In genomic region chr2:220185766-220186165, GRCh38 we compare ENCODE assay signal across 24 cellular contexts.
"Had no signal": no experiment of that assay in that cellular context is flagged by ENCODE, and none has a peak within 500 bp of the region (broad histone marks: within the 10 kb centered on the region; RNA-seq: fewer than 3 reads in every experiment).

No MANE protein-coding gene starts in this region.

- H3K4me1 Mint-ChIP-seq: activated naive CD4-positive, alpha-beta T cell treated with anti-CD3 and anti-CD28 coated beads, Interleukin-2, amount 50 U/mL, for 24 hours; brain had no signal

- H3K27ac Mint-ChIP-seq: activated CD8-positive, alpha-beta T cell treated with anti-CD3 and anti-CD28 coated beads, Interleukin-2, amount 10 ng/mL, durations not matched to agents 7 days and 5 days; activated naive CD4-positive, alpha-beta T cell treated with anti-CD3 and anti-CD28 coated beads, Interleukin-2, amount 50 U/mL, for 24 hours; activated T-helper 1 cell treated with anti-CD3 and anti-CD28 coated beads, Interleukin-12 subunit alpha, Interleukin-12 subunit beta, Interleukin-2, Interleukin-4 antibody, amounts not matched to agents 30 ng/mL and 10 ng/mL and 1 ng/mL, durations not matched to agents 14 hours and 24 hours and 36 hours; brain; natural killer cell treated with Interleukin-12 subunit alpha and Interleukin-12 subunit beta and Interleukin-15 and Interleukin-18, amount 100 ng/mL, for 72 hours had no signal

- FAIRE-seq: endothelial cell of umbilical vein, frontal cortex, islet of Langerhans had no signal

- H3K4me3 ChIP-seq: esophagus muscularis mucosa, prostate gland, right atrium auricular region, upper lobe of right lung had no signal

- H3K27me3 Mint-ChIP-seq: brain; natural killer cell treated with Interleukin-12 subunit alpha and Interleukin-12 subunit beta and Interleukin-15 and Interleukin-18, amount 100 ng/mL, for 72 hours had no signal

- DNase-seq: activated CD4-positive, alpha-beta T cell treated with anti-CD3 and anti-CD28 coated beads for 1 hour; activated CD4-positive, alpha-beta T cell treated with anti-CD3 and anti-CD28 coated beads, Interleukin-2, amount 50 U/mL, for 1 hour; activated CD8-positive, alpha-beta T cell treated with anti-CD3 and anti-CD28 coated beads, Interleukin-2, amount 10 ng/mL, durations not matched to agents 7 days and 5 days; activated gamma-delta T cell; aorta; dermis blood vessel endothelial cell; effector CD8-positive, alpha-beta T cell; head of caudate nucleus; hypothalamus; left cardiac atrium; stimulated activated CD4-positive, alpha-beta T cell treated with anti-CD3 and anti-CD28 coated beads, Interleukin-4, amount 100 ng/mL, for 24 hours; stimulated activated naive CD4-positive, alpha-beta T cell treated with Interleukin-2 at 50 U/mL for 16 hours; T-helper 1 cell; upper lobe of right lung had no signal

- H3K9me3 Mint-ChIP-seq: activated naive CD4-positive, alpha-beta T cell treated with anti-CD3 and anti-CD28 coated beads, Interleukin-2, amount 50 U/mL, for 24 hours had no signal

- H3K36me3 Mint-ChIP-seq: activated naive CD4-positive, alpha-beta T cell treated with anti-CD3 and anti-CD28 coated beads, Interleukin-2, amount 50 U/mL, for 24 hours; brain; natural killer cell treated with Interleukin-12 subunit alpha and Interleukin-12 subunit beta and Interleukin-15 and Interleukin-18, amount 100 ng/mL, for 72 hours had no signal

- H3K4me3 Mint-ChIP-seq: activated CD8-positive, alpha-beta T cell treated with anti-CD3 and anti-CD28 coated beads, Interleukin-2, amount 10 ng/mL, durations not matched to agents 7 days and 5 days; activated naive CD4-positive, alpha-beta T cell treated with anti-CD3 and anti-CD28 coated beads, Interleukin-2, amount 50 U/mL, for 24 hours; activated T-helper 1 cell treated with anti-CD3 and anti-CD28 coated beads, Interleukin-12 subunit alpha, Interleukin-12 subunit beta, Interleukin-2, Interleukin-4 antibody, amounts not matched to agents 30 ng/mL and 10 ng/mL and 1 ng/mL, durations not matched to agents 14 hours and 24 hours and 36 hours; brain; natural killer cell treated with Interleukin-12 subunit alpha and Interleukin-12 subunit beta and Interleukin-15 and Interleukin-18, amount 100 ng/mL, for 72 hours had no signal
